Comparison of ENCODE assay signal across 1 cellular context in genomic region chr1:33257388-33257758, GRCh38.
A peak's percentile ranks its signal among the peaks of the same experiment; 100 is the strongest.
TF ChIP-seq lines count a peak whose summit lies in the region.

No MANE protein-coding gene starts in this region.

TF ChIP-seq in HEK293, 187 proteins besides CTCF, POLR2A, EP300 and RAD21 (continued from another document):
- peak; percentile 15; the same call in 1 of the 2 replicates for TF ChIP-seq PRDM1 (tag by site-specific recombination; IDR thresholded peaks at IDR 0.05)
